Comparison of ENCODE assay signal across 1 cellular context in the genomic region with DNA sequence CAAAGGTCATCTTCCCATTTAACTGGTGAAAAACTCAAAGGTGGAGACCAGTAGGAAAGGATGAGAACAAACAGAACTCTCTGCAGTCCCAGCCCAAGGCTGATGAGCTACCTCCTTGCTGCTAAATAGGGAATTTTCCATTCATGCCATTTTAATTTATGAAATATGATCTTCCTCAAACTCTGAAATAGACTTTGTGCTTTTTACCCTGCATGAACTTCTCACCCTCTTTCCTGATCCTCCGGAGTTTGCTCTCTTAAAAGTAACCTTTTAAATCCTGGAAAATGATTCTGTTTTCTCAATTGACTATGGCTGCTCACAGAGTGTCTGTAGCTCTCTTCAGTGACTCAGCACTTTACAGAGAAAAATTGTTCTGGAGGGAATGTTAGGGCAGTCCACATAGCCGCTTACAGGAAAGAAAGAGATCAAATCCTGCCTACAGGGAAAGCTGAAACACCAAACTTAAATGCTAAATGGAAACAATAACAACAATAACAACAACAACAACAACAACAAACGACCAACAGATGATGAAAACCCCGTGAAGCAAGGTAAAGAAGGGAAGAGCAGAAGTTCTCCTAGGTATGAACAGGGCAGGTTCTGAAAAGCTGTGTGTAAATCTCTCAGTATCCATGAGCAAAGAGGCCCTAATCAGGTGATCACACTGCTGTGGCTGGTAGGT.
TF ChIP-seq lines count a peak whose summit lies in the region.

No MANE protein-coding gene starts in this region.

TF ChIP-seq in HepG2, 621 proteins besides CTCF, POLR2A, EP300 and RAD21 (continued from another document and continues in another):
- TF ChIP-seq, protein P1, sequence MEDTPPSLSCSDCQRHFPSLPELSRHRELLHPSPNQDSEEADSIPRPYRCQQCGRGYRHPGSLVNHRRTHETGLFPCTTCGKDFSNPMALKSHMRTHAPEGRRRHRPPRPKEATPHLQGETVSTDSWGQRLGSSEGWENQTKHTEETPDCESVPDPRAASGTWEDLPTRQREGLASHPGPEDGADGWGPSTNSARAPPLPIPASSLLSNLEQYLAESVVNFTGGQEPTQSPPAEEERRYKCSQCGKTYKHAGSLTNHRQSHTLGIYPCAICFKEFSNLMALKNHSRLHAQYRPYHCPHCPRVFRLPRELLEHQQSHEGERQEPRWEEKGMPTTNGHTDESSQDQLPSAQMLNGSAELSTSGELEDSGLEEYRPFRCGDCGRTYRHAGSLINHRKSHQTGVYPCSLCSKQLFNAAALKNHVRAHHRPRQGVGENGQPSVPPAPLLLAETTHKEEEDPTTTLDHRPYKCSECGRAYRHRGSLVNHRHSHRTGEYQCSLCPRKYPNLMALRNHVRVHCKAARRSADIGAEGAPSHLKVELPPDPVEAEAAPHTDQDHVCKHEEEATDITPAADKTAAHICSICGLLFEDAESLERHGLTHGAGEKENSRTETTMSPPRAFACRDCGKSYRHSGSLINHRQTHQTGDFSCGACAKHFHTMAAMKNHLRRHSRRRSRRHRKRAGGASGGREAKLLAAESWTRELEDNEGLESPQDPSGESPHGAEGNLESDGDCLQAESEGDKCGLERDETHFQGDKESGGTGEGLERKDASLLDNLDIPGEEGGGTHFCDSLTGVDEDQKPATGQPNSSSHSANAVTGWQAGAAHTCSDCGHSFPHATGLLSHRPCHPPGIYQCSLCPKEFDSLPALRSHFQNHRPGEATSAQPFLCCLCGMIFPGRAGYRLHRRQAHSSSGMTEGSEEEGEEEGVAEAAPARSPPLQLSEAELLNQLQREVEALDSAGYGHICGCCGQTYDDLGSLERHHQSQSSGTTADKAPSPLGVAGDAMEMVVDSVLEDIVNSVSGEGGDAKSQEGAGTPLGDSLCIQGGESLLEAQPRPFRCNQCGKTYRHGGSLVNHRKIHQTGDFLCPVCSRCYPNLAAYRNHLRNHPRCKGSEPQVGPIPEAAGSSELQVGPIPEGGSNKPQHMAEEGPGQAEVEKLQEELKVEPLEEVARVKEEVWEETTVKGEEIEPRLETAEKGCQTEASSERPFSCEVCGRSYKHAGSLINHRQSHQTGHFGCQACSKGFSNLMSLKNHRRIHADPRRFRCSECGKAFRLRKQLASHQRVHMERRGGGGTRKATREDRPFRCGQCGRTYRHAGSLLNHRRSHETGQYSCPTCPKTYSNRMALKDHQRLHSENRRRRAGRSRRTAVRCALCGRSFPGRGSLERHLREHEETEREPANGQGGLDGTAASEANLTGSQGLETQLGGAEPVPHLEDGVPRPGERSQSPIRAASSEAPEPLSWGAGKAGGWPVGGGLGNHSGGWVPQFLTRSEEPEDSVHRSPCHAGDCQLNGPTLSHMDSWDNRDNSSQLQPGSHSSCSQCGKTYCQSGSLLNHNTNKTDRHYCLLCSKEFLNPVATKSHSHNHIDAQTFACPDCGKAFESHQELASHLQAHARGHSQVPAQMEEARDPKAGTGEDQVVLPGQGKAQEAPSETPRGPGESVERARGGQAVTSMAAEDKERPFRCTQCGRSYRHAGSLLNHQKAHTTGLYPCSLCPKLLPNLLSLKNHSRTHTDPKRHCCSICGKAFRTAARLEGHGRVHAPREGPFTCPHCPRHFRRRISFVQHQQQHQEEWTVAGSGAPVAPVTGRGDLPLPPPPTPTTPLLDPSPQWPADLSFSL (CRISPR knock-in tag; IDR thresholded peaks at IDR 0.05), result no peak
- TF ChIP-seq ZNF570 (CRISPR knock-in tag; IDR thresholded peaks at IDR 0.05; ENCODE audit: borderline replicate concordance) (no peak), GLI4 (CRISPR knock-in tag; IDR thresholded peaks at IDR 0.05; ENCODE audit: borderline replicate concordance) (no peak), REPIN1 (CRISPR knock-in tag; IDR thresholded peaks at IDR 0.05; ENCODE audit: borderline replicate concordance, low read depth) (peak; percentile 78; the same call in 1 of the 2 replicates), ZNF235 (CRISPR knock-in tag; IDR thresholded peaks at IDR 0.05; ENCODE audit: borderline replicate concordance) (no peak), SUZ12 (IDR thresholded peaks at IDR 0.05; ENCODE audit: low read depth, low read length) (no peak), NFIC (IDR thresholded peaks at IDR 0.05; ENCODE audit: low read length) (peak; percentile 87; the same call in 1 of the 2 replicates), ZNF230 (CRISPR knock-in tag; IDR thresholded peaks at IDR 0.05) (no peak), ZC3H13 (CRISPR knock-in tag; IDR thresholded peaks at IDR 0.05) (no peak), MXD4 (CRISPR knock-in tag; IDR thresholded peaks at IDR 0.05) (no peak), ZNF781 (CRISPR knock-in tag; IDR thresholded peaks at IDR 0.05; ENCODE audit: borderline replicate concordance, not compliant biosample characterization) (no peak), TAF15 (IDR thresholded peaks at IDR 0.05; ENCODE audit: low read depth, low read length, poor library complexity, severe bottlenecking) (no peak), ZNF496 (CRISPR knock-in tag; IDR thresholded peaks at IDR 0.05; ENCODE audit: insufficient replicate concordance) (no peak), ZNF839 (CRISPR knock-in tag; IDR thresholded peaks at IDR 0.05; ENCODE audit: borderline replicate concordance) (no peak), ATF7 (IDR thresholded peaks at IDR 0.05) (no peak), ATF7 (CRISPR knock-in tag; IDR thresholded peaks at IDR 0.05) (no peak), ZNF24 (IDR thresholded peaks at IDR 0.05) (peak; percentile 72; the same call in 1 of the 2 replicates), ZNF180 (CRISPR knock-in tag; IDR thresholded peaks at IDR 0.05; ENCODE audit: borderline replicate concordance, low read depth) (no peak), TOE1 (CRISPR knock-in tag; IDR thresholded peaks at IDR 0.05) (no peak), TOPORS (CRISPR knock-in tag; IDR thresholded peaks at IDR 0.05) (peak; percentile 86), ZBTB3 (CRISPR knock-in tag; IDR thresholded peaks at IDR 0.05; ENCODE audit: borderline replicate concordance, low read depth) (no peak), HMG20A (CRISPR knock-in tag; IDR thresholded peaks at IDR 0.05; ENCODE audit: borderline replicate concordance) (peak; percentile 72; the same call in 1 of the 2 replicates), RELA (CRISPR knock-in tag; IDR thresholded peaks at IDR 0.05) (no peak), YEATS4 (CRISPR knock-in tag; IDR thresholded peaks at IDR 0.05; ENCODE audit: borderline replicate concordance) (peak; percentile 63; the same call in 1 of the 2 replicates), HOXA7 (CRISPR knock-in tag; IDR thresholded peaks at IDR 0.05) (no peak), ASH2L (IDR thresholded peaks at IDR 0.05; ENCODE audit: insufficient read length, low read depth, low read length) (peak; percentile 79), ZBTB42 (CRISPR knock-in tag; IDR thresholded peaks at IDR 0.05) (no peak), ZNF232 (CRISPR knock-in tag; IDR thresholded peaks at IDR 0.05; ENCODE audit: borderline replicate concordance) (no peak), FOXK2 (IDR thresholded peaks at IDR 0.05) (0 out of 2 replicates have a peak, but pooled peaks have one; percentile 44), ZBTB38 (CRISPR knock-in tag; IDR thresholded peaks at IDR 0.05) (no peak), SMAD1 (CRISPR knock-in tag; IDR thresholded peaks at IDR 0.05; ENCODE audit: borderline replicate concordance, low read depth) (no peak)
- TF ChIP-seq, protein P2, sequence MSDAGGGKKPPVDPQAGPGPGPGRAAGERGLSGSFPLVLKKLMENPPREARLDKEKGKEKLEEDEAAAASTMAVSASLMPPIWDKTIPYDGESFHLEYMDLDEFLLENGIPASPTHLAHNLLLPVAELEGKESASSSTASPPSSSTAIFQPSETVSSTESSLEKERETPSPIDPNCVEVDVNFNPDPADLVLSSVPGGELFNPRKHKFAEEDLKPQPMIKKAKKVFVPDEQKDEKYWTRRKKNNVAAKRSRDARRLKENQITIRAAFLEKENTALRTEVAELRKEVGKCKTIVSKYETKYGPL (CRISPR knock-in tag; IDR thresholded peaks at IDR 0.05), result peak; percentile 75; the same call in 1 of the 2 replicates
- TF ChIP-seq, protein P3, sequence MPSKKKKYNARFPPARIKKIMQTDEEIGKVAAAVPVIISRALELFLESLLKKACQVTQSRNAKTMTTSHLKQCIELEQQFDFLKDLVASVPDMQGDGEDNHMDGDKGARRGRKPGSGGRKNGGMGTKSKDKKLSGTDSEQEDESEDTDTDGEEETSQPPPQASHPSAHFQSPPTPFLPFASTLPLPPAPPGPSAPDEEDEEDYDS (CRISPR knock-in tag; IDR thresholded peaks at IDR 0.05), result peak; percentile 38
- TF ChIP-seq, protein P4, sequence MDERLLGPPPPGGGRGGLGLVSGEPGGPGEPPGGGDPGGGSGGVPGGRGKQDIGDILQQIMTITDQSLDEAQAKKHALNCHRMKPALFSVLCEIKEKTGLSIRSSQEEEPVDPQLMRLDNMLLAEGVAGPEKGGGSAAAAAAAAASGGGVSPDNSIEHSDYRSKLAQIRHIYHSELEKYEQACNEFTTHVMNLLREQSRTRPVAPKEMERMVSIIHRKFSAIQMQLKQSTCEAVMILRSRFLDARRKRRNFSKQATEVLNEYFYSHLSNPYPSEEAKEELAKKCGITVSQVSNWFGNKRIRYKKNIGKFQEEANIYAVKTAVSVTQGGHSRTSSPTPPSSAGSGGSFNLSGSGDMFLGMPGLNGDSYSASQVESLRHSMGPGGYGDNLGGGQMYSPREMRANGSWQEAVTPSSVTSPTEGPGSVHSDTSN (CRISPR knock-in tag; IDR thresholded peaks at IDR 0.05), result no peak
- TF ChIP-seq, protein P5, sequence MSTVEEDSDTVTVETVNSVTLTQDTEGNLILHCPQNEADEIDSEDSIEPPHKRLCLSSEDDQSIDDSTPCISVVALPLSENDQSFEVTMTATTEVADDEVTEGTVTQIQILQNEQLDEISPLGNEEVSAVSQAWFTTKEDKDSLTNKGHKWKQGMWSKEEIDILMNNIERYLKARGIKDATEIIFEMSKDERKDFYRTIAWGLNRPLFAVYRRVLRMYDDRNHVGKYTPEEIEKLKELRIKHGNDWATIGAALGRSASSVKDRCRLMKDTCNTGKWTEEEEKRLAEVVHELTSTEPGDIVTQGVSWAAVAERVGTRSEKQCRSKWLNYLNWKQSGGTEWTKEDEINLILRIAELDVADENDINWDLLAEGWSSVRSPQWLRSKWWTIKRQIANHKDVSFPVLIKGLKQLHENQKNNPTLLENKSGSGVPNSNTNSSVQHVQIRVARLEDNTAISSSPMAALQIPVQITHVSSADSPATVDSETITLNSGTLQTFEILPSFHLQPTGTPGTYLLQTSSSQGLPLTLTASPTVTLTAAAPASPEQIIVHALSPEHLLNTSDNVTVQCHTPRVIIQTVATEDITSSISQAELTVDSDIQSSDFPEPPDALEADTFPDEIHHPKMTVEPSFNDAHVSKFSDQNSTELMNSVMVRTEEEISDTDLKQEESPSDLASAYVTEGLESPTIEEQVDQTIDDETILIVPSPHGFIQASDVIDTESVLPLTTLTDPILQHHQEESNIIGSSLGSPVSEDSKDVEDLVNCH (CRISPR knock-in tag; IDR thresholded peaks at IDR 0.05), result no peak
- TF ChIP-seq, protein P6, sequence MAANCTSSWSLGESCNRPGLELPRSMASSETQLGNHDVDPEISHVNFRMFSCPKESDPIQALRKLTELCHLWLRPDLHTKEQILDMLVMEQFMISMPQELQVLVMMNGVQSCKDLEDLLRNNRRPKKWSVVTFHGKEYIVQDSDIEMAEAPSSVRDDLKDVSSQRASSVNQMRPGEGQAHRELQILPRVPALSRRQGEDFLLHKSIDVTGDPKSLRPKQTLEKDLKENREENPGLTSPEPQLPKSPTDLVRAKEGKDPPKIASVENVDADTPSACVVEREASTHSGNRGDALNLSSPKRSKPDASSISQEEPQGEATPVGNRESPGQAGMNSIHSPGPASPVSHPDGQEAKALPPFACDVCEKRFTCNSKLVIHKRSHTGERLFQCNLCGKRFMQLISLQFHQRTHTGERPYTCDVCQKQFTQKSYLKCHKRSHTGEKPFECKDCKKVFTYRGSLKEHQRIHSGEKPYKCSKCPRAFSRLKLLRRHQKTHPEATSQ (CRISPR knock-in tag; IDR thresholded peaks at IDR 0.05; ENCODE audit: borderline replicate concordance), result peak; percentile 97; the same call in 1 of the 2 replicates
- TF ChIP-seq, protein P7, sequence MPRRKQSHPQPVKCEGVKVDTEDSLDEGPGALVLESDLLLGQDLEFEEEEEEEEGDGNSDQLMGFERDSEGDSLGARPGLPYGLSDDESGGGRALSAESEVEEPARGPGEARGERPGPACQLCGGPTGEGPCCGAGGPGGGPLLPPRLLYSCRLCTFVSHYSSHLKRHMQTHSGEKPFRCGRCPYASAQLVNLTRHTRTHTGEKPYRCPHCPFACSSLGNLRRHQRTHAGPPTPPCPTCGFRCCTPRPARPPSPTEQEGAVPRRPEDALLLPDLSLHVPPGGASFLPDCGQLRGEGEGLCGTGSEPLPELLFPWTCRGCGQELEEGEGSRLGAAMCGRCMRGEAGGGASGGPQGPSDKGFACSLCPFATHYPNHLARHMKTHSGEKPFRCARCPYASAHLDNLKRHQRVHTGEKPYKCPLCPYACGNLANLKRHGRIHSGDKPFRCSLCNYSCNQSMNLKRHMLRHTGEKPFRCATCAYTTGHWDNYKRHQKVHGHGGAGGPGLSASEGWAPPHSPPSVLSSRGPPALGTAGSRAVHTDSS (CRISPR knock-in tag; conservative IDR thresholded peaks at IDR 0.05), result no peak
- TF ChIP-seq, protein P8, sequence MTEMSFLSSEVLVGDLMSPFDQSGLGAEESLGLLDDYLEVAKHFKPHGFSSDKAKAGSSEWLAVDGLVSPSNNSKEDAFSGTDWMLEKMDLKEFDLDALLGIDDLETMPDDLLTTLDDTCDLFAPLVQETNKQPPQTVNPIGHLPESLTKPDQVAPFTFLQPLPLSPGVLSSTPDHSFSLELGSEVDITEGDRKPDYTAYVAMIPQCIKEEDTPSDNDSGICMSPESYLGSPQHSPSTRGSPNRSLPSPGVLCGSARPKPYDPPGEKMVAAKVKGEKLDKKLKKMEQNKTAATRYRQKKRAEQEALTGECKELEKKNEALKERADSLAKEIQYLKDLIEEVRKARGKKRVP (CRISPR knock-in tag; IDR thresholded peaks at IDR 0.05), result no peak
- TF ChIP-seq, protein P9, sequence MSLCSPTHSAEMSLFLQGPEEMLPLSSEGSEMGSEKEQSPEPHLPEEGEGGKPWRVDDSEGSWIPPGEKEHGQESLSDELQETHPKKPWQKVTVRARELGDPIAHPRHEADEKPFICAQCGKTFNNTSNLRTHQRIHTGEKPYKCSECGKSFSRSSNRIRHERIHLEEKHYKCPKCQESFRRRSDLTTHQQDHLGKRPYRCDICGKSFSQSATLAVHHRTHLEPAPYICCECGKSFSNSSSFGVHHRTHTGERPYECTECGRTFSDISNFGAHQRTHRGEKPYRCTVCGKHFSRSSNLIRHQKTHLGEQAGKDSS (CRISPR knock-in tag; IDR thresholded peaks at IDR 0.05; ENCODE audit: borderline replicate concordance, low read depth), result no peak
- TF ChIP-seq, protein P10, sequence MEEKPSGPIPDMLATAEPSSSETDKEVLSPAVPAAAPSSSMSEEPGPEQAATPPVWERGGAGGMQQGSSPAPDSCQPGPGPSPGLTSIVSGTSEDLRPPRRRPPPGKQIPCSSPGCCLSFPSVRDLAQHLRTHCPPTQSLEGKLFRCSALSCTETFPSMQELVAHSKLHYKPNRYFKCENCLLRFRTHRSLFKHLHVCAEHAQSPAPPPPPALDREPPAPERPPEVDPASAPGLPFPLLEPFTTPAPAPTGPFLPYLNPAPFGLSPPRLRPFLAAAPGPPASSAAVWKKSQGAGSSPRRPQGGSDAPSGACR (CRISPR knock-in tag; IDR thresholded peaks at IDR 0.05), result no peak
- TF ChIP-seq, protein P11, sequence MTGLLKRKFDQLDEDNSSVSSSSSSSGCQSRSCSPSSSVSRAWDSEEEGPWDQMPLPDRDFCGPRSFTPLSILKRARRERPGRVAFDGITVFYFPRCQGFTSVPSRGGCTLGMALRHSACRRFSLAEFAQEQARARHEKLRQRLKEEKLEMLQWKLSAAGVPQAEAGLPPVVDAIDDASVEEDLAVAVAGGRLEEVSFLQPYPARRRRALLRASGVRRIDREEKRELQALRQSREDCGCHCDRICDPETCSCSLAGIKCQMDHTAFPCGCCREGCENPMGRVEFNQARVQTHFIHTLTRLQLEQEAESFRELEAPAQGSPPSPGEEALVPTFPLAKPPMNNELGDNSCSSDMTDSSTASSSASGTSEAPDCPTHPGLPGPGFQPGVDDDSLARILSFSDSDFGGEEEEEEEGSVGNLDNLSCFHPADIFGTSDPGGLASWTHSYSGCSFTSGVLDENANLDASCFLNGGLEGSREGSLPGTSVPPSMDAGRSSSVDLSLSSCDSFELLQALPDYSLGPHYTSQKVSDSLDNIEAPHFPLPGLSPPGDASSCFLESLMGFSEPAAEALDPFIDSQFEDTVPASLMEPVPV (CRISPR knock-in tag; IDR thresholded peaks at IDR 0.05), result no peak
